ENCODE assay signal across 8 cellular contexts in genomic region chrX:40527543-40527942, GRCh38.
"Had no signal": no experiment of that assay in that cellular context is flagged by ENCODE, and none has a peak within 500 bp of the region (broad histone marks: within the 10 kb centered on the region; RNA-seq: fewer than 3 reads in every experiment).

No MANE protein-coding gene starts in this region.

- DNase-seq: GDM1, GF-D8 had no signal

- ATAC-seq: GM12878 had no signal

- FAIRE-seq: G401.6, GM12878, GM12891, GM12892, GM18507, GM19239 had no signal

- H3K4me3 ChIP-seq: GM12878 had no signal
